In the genomic region with DNA sequence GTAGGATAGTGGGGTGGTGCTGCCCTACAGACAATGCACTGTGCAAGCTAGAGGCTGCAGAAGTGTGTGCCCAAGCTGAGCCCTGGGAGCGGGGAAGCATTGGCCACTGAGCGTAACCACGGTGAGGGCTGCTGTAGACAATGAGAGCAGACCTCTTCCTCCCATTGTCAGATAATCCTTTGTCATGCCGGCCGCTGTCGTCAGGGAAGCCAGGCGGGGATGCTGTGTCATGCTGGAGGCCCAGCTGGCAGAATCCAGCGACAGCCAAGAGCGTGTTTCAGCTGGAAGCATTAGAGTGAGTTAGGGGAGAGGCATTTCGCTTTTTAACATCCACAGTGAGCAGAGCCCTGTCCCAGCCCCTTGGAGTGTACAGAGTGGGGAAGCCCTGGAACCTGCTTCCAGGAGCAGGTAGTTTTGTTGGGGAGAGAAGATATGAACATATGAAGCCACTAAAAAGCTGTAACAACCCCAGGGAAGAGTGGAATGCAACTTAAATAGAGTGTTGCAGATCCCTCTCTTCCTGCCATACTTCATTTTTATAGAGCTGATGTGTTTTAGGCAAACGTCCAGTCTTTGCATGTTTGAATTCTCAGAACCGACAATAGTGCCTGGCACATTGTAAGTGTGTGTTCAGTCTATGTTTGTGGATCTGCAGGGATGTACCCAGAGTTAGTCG, we compare ENCODE assay signal across 9 cellular contexts. TPM values are rescaled to one million over a fixed set of nuclear protein-coding genes. Genes with fewer than 3 reads are reported as not detected.
DNase-seq lines count a peak whose midpoint lies in the region; ATAC-seq and TF ChIP-seq lines count a peak whose summit lies in the region.
"Had no signal": no experiment of that assay in that cellular context is flagged by ENCODE, and none has a peak within 500 bp of the region (broad histone marks: within the 10 kb centered on the region; RNA-seq: fewer than 3 reads in every experiment).

No MANE protein-coding gene starts in this region.

- TF ChIP-seq CTCF in brain microvascular endothelial cell (IDR thresholded peaks at IDR 0.05; ENCODE audit: low read depth, low read length, missing control alignments): no peak

- no peak overlapping the region for H3K4me3 ChIP-seq in brain microvascular endothelial cell (ENCODE audit: low read depth, low read length)

- in situ Hi-C loops in brain microvascular endothelial cell (cut with HindIII; ENCODE audit: low pct_ligation_motif_present, low sequenced_read_pairs): no loop called here

- H3K27ac ChIP-seq in brain microvascular endothelial cell: peak overlapping the region; percentile 68
- H3K27ac ChIP-seq: C4-2B had no signal

- DNase-seq in A172 (ENCODE audit: low spot score) (peak; percentile 50), NCI-H1092 treated with DMSO at 0.1 percent for 48 hours (lab: John Stamatoyannopoulos, UW) (peak; percentile 42), brain microvascular endothelial cell (peak; percentile 86), inferior parietal cortex (ENCODE audit: extremely low spot score) (peak; percentile 85), superior temporal gyrus (ENCODE audit: extremely low spot score) (peak; percentile 94)
- no peak for DNase-seq in activated naive CD4-positive, alpha-beta T cell treated with anti-CD3 and anti-CD28 coated beads, Interleukin-2, amount 50 U/mL, for 16 hours

- ATAC-seq in HG02970 (IDR thresholded peaks at IDR 0.05; ENCODE audit: low FRiP score, unreplicated experiment): no peak
- no peak for ATAC-seq in GM19463 (IDR thresholded peaks at IDR 0.05; ENCODE audit: unreplicated experiment)

- no peaks in the 10 kb centered on the region for H3K36me3 ChIP-seq in brain microvascular endothelial cell (replicated peaks)

- no peaks in the 10 kb centered on the region for H3K27me3 ChIP-seq in brain microvascular endothelial cell (replicated peaks)

RNA-seq across cellular contexts. Expression of a gene that starts 7.0 kb away (rescaled TPM):
- 9.8 and 23.8 TPM in 2 replicates for total RNA-seq in A172 (2014; rRNA removed; shearing (Covaris generic))
